In the genomic region with DNA sequence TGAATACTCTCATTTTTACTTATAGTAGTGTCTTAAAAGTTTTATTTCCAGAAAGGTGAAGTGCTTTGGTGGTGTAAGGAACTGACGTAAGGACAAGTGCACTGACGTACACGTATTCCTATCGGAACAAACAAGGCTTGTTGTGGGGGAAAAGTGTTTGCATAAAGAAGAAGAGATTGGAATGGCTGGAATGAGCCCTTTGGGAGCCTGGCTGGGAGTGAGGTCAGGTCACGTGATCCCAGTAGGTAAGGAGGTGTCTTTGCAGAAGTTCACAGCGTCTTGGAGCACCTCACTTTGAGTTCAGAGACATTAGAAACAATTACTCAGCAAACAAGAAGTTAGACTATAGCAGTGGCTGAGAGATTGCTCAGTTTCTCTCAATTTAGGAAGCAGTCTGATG, we compare ENCODE assay signal across 2 cellular contexts.
TF ChIP-seq lines count a peak whose summit lies in the region.

No MANE protein-coding gene starts in this region.

TF ChIP-seq in HepG2, 621 proteins besides CTCF, POLR2A, EP300 and RAD21:
- TF ChIP-seq RAD51 (IDR thresholded peaks at IDR 0.05; ENCODE audit: borderline replicate concordance), result peak; percentile 79
- no peak for TF ChIP-seq ZNF780A (CRISPR knock-in tag; IDR thresholded peaks at IDR 0.05)
- TF ChIP-seq, protein P1, sequence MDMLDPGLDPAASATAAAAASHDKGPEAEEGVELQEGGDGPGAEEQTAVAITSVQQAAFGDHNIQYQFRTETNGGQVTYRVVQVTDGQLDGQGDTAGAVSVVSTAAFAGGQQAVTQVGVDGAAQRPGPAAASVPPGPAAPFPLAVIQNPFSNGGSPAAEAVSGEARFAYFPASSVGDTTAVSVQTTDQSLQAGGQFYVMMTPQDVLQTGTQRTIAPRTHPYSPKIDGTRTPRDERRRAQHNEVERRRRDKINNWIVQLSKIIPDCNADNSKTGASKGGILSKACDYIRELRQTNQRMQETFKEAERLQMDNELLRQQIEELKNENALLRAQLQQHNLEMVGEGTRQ (IDR thresholded peaks at IDR 0.05; ENCODE audit: low read depth, low read length), result peak; percentile 59
- TF ChIP-seq, protein P1 (CRISPR knock-in tag; IDR thresholded peaks at IDR 0.05; ENCODE audit: borderline replicate concordance), result no peak
- no peak for TF ChIP-seq SP4 (CRISPR knock-in tag; IDR thresholded peaks at IDR 0.05)
- TF ChIP-seq, protein P2, sequence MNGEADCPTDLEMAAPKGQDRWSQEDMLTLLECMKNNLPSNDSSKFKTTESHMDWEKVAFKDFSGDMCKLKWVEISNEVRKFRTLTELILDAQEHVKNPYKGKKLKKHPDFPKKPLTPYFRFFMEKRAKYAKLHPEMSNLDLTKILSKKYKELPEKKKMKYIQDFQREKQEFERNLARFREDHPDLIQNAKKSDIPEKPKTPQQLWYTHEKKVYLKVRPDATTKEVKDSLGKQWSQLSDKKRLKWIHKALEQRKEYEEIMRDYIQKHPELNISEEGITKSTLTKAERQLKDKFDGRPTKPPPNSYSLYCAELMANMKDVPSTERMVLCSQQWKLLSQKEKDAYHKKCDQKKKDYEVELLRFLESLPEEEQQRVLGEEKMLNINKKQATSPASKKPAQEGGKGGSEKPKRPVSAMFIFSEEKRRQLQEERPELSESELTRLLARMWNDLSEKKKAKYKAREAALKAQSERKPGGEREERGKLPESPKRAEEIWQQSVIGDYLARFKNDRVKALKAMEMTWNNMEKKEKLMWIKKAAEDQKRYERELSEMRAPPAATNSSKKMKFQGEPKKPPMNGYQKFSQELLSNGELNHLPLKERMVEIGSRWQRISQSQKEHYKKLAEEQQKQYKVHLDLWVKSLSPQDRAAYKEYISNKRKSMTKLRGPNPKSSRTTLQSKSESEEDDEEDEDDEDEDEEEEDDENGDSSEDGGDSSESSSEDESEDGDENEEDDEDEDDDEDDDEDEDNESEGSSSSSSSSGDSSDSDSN (CRISPR knock-in tag; IDR thresholded peaks at IDR 0.05), result no peak
- TF ChIP-seq ZEB1 (IDR thresholded peaks at IDR 0.05; ENCODE audit: insufficient replicate concordance, low read depth), result no peak
- TF ChIP-seq, protein P3, sequence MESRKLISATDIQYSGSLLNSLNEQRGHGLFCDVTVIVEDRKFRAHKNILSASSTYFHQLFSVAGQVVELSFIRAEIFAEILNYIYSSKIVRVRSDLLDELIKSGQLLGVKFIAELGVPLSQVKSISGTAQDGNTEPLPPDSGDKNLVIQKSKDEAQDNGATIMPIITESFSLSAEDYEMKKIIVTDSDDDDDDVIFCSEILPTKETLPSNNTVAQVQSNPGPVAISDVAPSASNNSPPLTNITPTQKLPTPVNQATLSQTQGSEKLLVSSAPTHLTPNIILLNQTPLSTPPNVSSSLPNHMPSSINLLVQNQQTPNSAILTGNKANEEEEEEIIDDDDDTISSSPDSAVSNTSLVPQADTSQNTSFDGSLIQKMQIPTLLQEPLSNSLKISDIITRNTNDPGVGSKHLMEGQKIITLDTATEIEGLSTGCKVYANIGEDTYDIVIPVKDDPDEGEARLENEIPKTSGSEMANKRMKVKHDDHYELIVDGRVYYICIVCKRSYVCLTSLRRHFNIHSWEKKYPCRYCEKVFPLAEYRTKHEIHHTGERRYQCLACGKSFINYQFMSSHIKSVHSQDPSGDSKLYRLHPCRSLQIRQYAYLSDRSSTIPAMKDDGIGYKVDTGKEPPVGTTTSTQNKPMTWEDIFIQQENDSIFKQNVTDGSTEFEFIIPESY (CRISPR knock-in tag; IDR thresholded peaks at IDR 0.05), result no peak
- no peak for TF ChIP-seq NFKBIZ (CRISPR knock-in tag; IDR thresholded peaks at IDR 0.05)
- TF ChIP-seq HNRNPUL1 (IDR thresholded peaks at IDR 0.05; ENCODE audit: low read depth, low read length), result no peak
- TF ChIP-seq ZBTB1 (CRISPR knock-in tag; IDR thresholded peaks at IDR 0.05; ENCODE audit: borderline replicate concordance), result no peak

TF ChIP-seq in H1, 55 proteins besides CTCF, POLR2A, EP300 and RAD21:
- no peak for TF ChIP-seq CBX5 (IDR thresholded peaks at IDR 0.05; ENCODE audit: low read depth, low read length)
- no peak for TF ChIP-seq EZH2 (IDR thresholded peaks at IDR 0.05; ENCODE audit: low read depth, low read length, severe bottlenecking)
- no peak for TF ChIP-seq YY1 (IDR thresholded peaks at IDR 0.05; ENCODE audit: low read depth, low read length)
- TF ChIP-seq NRF1 (IDR thresholded peaks at IDR 0.05; ENCODE audit: low read depth, low read length), result no peak
- TF ChIP-seq RXRA (IDR thresholded peaks at IDR 0.05; ENCODE audit: insufficient read depth, low read depth, low read length), result no peak
- TF ChIP-seq TBP (IDR thresholded peaks at IDR 0.05; ENCODE audit: low read depth, low read length), result no peak
- TF ChIP-seq CHD2 (IDR thresholded peaks at IDR 0.05; ENCODE audit: low read length), result no peak
